In genomic region chr7:39353615-39354376, GRCh38 we compare ENCODE assay signal across 9 cellular contexts.
DNase-seq lines count a peak whose midpoint lies in the region; FAIRE-seq and TF ChIP-seq lines count a peak whose summit lies in the region.
"Had no signal": no experiment of that assay in that cellular context is flagged by ENCODE, and none has a peak within 500 bp of the region (broad histone marks: within the 10 kb centered on the region; RNA-seq: fewer than 3 reads in every experiment).

No MANE protein-coding gene starts in this region.

- peak; percentile 30 for FAIRE-seq in islet of Langerhans (lab: Jason Lieb, UNC)

- H3K27me3 ChIP-seq in thyroid gland, result no peaks in the 10 kb centered on the region

- H3K4me3 ChIP-seq in thyroid gland (replicated peaks in 1 of 3), result no peak overlapping the region

- no peak for TF ChIP-seq POLR2A in thyroid gland (IDR thresholded peaks at IDR 0.05)

- peak; percentile 92 for DNase-seq in NCI-H1048 (lab: John Stamatoyannopoulos, UW)
- peak; percentile 43 for DNase-seq in amniotic epithelial cell (ENCODE audit: low read depth)
- peak; percentile 8 to 15 for DNase-seq in thyroid gland
- no peak for DNase-seq in activated T-cell treated with anti-CD3 and anti-CD28 coated beads, Interleukin-2, amount 50 U/mL, for 48 hours
- no peak for DNase-seq in DMS79 treated with DMSO at 0.1 percent for 48 hours (lab: John Stamatoyannopoulos, UW)
- no peak for DNase-seq in effector CD8-positive, alpha-beta T cell (lab: John Stamatoyannopoulos, UW)
- DNase-seq: activated CD4-positive, CD25-positive, alpha-beta regulatory T cell treated with anti-CD3 and anti-CD28 coated beads, Interleukin-2, amount 50 U/mL, for 72 hours had no signal

- WGBS in thyroid gland, 2 donors, result 48 to 49% methylated on average over 17 of the region's 17 CpGs

- no peaks in the 10 kb centered on the region for H3K36me3 ChIP-seq in thyroid gland

- intact Hi-C loops in thyroid gland (cut with DNase I), result no loop called here

- TF ChIP-seq CTCF in thyroid gland (IDR thresholded peaks at IDR 0.05), result no peak

- no peak overlapping the region for H3K27ac ChIP-seq in thyroid gland
- H3K27ac ChIP-seq: HL-60 had no signal

- H3K9me3 ChIP-seq in thyroid gland, result no peaks in the 10 kb centered on the region

- no peaks in the 10 kb centered on the region for H3K4me1 ChIP-seq in thyroid gland

Comparison
In these comparisons a context has a peak if more than half of its experiments do, and no peak if none do; other contexts are left out.
1. DNase-seq: peak in NCI-H1048 (single experiment), amniotic epithelial cell (single experiment) and thyroid gland (2 of 2); none in activated T-cell treated with anti-CD3 and anti-CD28 coated beads, Interleukin-2, amount 50 U/mL, for 48 hours (0 of 2), DMS79 treated with DMSO at 0.1 percent for 48 hours (single experiment) and effector CD8-positive, alpha-beta T cell (single experiment).